Comparison of ENCODE assay signal across 8 cellular contexts in the genomic region with DNA sequence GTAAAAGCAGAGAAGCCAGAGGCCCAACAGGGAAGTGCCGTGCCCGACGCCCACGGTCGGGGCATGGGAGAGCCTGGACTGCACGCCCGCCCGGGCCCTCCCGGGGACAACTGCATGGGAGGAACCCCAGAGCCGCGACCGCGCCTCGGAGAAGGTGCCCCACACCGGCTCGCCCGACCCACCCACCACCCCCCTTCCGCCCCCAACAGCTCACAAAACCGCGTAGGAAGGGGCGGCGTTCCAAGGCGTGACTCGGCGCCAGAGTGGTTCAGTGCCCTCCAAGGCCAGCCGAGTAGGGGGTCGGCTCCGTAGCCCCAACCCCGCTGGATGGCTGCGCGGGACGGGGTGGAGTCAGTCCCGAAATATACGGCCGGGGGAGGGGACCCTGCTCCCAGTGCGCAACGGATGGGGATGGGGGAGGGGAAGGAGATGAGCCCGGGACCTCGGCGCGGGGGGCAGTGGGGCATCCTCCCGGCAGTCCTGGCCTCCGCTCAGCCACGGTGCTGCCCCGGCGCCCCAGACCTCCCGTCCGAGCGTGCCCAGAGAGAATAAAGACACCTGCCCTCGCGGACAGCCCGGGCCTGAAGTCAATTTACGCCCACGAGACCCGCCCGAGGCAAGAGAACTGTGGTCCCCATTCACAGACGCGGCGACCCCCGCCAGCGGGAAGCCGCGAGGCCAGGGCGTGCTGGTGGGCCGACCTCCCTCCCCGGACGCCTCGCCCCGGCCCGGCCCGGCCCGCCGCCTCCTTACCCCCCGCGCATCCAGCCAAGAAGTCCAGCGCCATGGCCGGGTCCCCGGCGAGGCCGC. TPM values are rescaled to one million over a fixed set of nuclear protein-coding genes. Genes with fewer than 3 reads are reported as not detected.
A peak's percentile ranks its signal among the peaks of the same experiment; 100 is the strongest.
DNase-seq lines count a peak whose midpoint lies in the region; ATAC-seq lines count a peak whose summit lies in the region.

No MANE protein-coding gene starts in this region.

- no peaks in the 10 kb centered on the region for H3K27me3 ChIP-seq in adipocyte (replicated peaks; ENCODE audit: control insufficient read depth, insufficient read depth, low read length)
- peaks cover 7% of the 10 kb centered on the region for H3K27me3 ChIP-seq in iPS-18a (ENCODE audit: control insufficient read depth, insufficient read depth, low read length)

- H3K9ac ChIP-seq in adipocyte (ENCODE audit: low read length) (peak overlapping the region; percentile 69), iPS-18a (ENCODE audit: low read length) (peak overlapping the region; percentile 77)

- H3K4me3 ChIP-seq in adipocyte (ENCODE audit: low read length) (peak overlapping the region; percentile 91), iPS-18a (ENCODE audit: low read length) (peak overlapping the region; percentile 84)

- H3K9me3 ChIP-seq in adipocyte (ENCODE audit: control insufficient read depth, low read length) (no peaks in the 10 kb centered on the region), iPS-18a (ENCODE audit: control insufficient read depth, low read depth, low read length) (no peaks in the 10 kb centered on the region)

- H3K36me3 ChIP-seq in adipocyte (ENCODE audit: control insufficient read depth, insufficient read depth, low read length, severe bottlenecking) = no peaks in the 10 kb centered on the region
- no peaks in the 10 kb centered on the region for H3K36me3 ChIP-seq in iPS-18a (ENCODE audit: control insufficient read depth, low read depth, low read length)

- no peak overlapping the region for H3K27ac ChIP-seq in iPS-18a (ENCODE audit: low read length)

- peaks cover 8% of the 10 kb centered on the region for H3K4me1 ChIP-seq in adipocyte (ENCODE audit: control insufficient read depth, insufficient read depth, low read length)
- peaks cover 5% of the 10 kb centered on the region for H3K4me1 ChIP-seq in iPS-18a (ENCODE audit: control insufficient read depth, low read depth, low read length)

- ATAC-seq in HG02610 (IDR thresholded peaks at IDR 0.05; ENCODE audit: unreplicated experiment) = no peak

- DNase-seq in SIG-M5 treated with dmso at 0.1 percent for 504 hours (lab: John Stamatoyannopoulos, UW; ENCODE audit: unreplicated experiment) (peak; percentile 47), SIG-M5 (lab: John Stamatoyannopoulos, UW) (no peak), RKO (ENCODE audit: low spot score) (peak; percentile 38), adipocyte (ENCODE audit: low read depth) (peak; percentile 60), SK-N-DZ (ENCODE audit: low spot score) (no peak)
- DNase-seq in stimulated activated CD4-positive, alpha-beta T cell treated with anti-CD3 and anti-CD28 coated beads, Interleukin-15, amount 100 ng/mL, for 24 hours = peak; percentile 58

RNA-seq across cellular contexts. Expression of a gene that starts 0.6 kb away (rescaled TPM):
- polyA plus RNA-seq in SK-N-DZ (2014; cell fraction: cytosol; rRNA removed) = 73.8 and 82.2 TPM in 2 replicates
- polyA plus RNA-seq in SK-N-DZ (2014; cell fraction: nucleus; rRNA removed) = 229 and 356 TPM in 2 replicates

RNA-seq across cellular contexts. Expression of a gene that starts 17.5 kb away (rescaled TPM):
- not detected in 2 replicates for polyA plus RNA-seq in SK-N-DZ (2014; cell fraction: cytosol; rRNA removed)
- 0.69 TPM in 1 of 2 replicates, not detected in the other for polyA plus RNA-seq in SK-N-DZ (2014; cell fraction: nucleus; rRNA removed)

Comparison
In these comparisons a context has a peak if more than half of its experiments do, and no peak if none do; other contexts are left out.
1. DNase-seq: peak in SIG-M5 treated with dmso at 0.1 percent for 504 hours (single experiment), RKO (single experiment), adipocyte (single experiment) and stimulated activated CD4-positive, alpha-beta T cell treated with anti-CD3 and anti-CD28 coated beads, Interleukin-15, amount 100 ng/mL, for 24 hours (single experiment); none in SIG-M5 (single experiment) and SK-N-DZ (single experiment).